In genomic region chr12:123365141-123365917, GRCh38 we compare ENCODE assay signal across 1 cellular context.
A peak's percentile ranks its signal among the peaks of the same experiment; 100 is the strongest.
TF ChIP-seq lines count a peak whose summit lies in the region.

No MANE protein-coding gene starts in this region.

TF ChIP-seq in K562, 482 proteins besides CTCF, POLR2A, EP300 and RAD21 (continued from another document and continues in another):
- TF ChIP-seq CHD1 (IDR thresholded peaks at IDR 0.05; ENCODE audit: low read length), result no peak
- no peak for TF ChIP-seq ZNF586 (CRISPR knock-in tag; conservative IDR thresholded peaks at IDR 0.05)
- TF ChIP-seq CBX5 (IDR thresholded peaks at IDR 0.05; ENCODE audit: borderline replicate concordance, low read depth), result no peak
- no peak for TF ChIP-seq JUNB (CRISPR knock-in tag; conservative IDR thresholded peaks at IDR 0.05)
- no peak for TF ChIP-seq SPI1 (IDR thresholded peaks at IDR 0.05; ENCODE audit: borderline replicate concordance, low read depth, low read length)
- TF ChIP-seq ZKSCAN8 (CRISPR knock-in tag; IDR thresholded peaks at IDR 0.05), result no peak
- no peak for TF ChIP-seq RUNX1 (IDR thresholded peaks at IDR 0.05; ENCODE audit: low read depth)
- TF ChIP-seq MLLT1 (IDR thresholded peaks at IDR 0.05), result peak; percentile 18 to 52; a peak in 1 of 4 replicates
- TF ChIP-seq ZNF134 (CRISPR knock-in tag; conservative IDR thresholded peaks at IDR 0.05), result no peak
- TF ChIP-seq ZNF561 (CRISPR knock-in tag; conservative IDR thresholded peaks at IDR 0.05), result no peak
- TF ChIP-seq BDP1 (IDR thresholded peaks at IDR 0.05; ENCODE audit: insufficient read depth, insufficient read length), result no peak
- TF ChIP-seq AFF1 (IDR thresholded peaks at IDR 0.05; ENCODE audit: low read depth in 1 of 2, partially characterized antibody in 2 of 2), result peak; percentile 20 to 78
- no peak for TF ChIP-seq ZNF655 (CRISPR knock-in tag; IDR thresholded peaks at IDR 0.05)
- peak; percentile 51; the same call in 1 of the 2 replicates for TF ChIP-seq CREM (IDR thresholded peaks at IDR 0.05; ENCODE audit: low read depth)
- no peak for TF ChIP-seq SRSF1 (IDR thresholded peaks at IDR 0.05; ENCODE audit: low read depth, low read length)
- no peak for TF ChIP-seq ZNF280B (CRISPR knock-in tag; IDR thresholded peaks at IDR 0.05)
- TF ChIP-seq SLC30A9 (CRISPR knock-in tag; IDR thresholded peaks at IDR 0.05), result no peak
- TF ChIP-seq ARID4B (CRISPR knock-in tag; IDR thresholded peaks at IDR 0.05), result peak; percentile 68
- no peak for TF ChIP-seq TARDBP (IDR thresholded peaks at IDR 0.05)
- no peak for TF ChIP-seq MED1 (CRISPR knock-in tag; IDR thresholded peaks at IDR 0.05; ENCODE audit: borderline replicate concordance)
- 0 out of 2 replicates have a peak, but pooled peaks have one; percentile 58 for TF ChIP-seq HDAC8 (tag; IDR thresholded peaks at IDR 0.05)
- no peak for TF ChIP-seq ZNF785 (CRISPR knock-in tag; IDR thresholded peaks at IDR 0.05)
- TF ChIP-seq GTF2A2 (tag; IDR thresholded peaks at IDR 0.05), result no peak
- peak; percentile 50; the same call in 1 of the 2 replicates for TF ChIP-seq FOXP1 (CRISPR knock-in tag; IDR thresholded peaks at IDR 0.05)
- TF ChIP-seq ZNF407 (IDR thresholded peaks at IDR 0.05; ENCODE audit: low read depth), result no peak
- TF ChIP-seq STAT5B (CRISPR knock-in tag; IDR thresholded peaks at IDR 0.05), result no peak
- TF ChIP-seq MAFF (IDR thresholded peaks at IDR 0.05; ENCODE audit: low read length), result peak; percentile 41
- TF ChIP-seq ARID2 (IDR thresholded peaks at IDR 0.05), result 0 out of 2 replicates have a peak, but pooled peaks have one; percentile 14
- TF ChIP-seq ZBTB5 (IDR thresholded peaks at IDR 0.05), result no peak
- TF ChIP-seq NR4A1 (CRISPR knock-in tag; IDR thresholded peaks at IDR 0.05), result no peak
- no peak for TF ChIP-seq NR4A1 (tag; IDR thresholded peaks at IDR 0.05)
